8 cellular contexts compared by ENCODE assay signal in the genomic region with DNA sequence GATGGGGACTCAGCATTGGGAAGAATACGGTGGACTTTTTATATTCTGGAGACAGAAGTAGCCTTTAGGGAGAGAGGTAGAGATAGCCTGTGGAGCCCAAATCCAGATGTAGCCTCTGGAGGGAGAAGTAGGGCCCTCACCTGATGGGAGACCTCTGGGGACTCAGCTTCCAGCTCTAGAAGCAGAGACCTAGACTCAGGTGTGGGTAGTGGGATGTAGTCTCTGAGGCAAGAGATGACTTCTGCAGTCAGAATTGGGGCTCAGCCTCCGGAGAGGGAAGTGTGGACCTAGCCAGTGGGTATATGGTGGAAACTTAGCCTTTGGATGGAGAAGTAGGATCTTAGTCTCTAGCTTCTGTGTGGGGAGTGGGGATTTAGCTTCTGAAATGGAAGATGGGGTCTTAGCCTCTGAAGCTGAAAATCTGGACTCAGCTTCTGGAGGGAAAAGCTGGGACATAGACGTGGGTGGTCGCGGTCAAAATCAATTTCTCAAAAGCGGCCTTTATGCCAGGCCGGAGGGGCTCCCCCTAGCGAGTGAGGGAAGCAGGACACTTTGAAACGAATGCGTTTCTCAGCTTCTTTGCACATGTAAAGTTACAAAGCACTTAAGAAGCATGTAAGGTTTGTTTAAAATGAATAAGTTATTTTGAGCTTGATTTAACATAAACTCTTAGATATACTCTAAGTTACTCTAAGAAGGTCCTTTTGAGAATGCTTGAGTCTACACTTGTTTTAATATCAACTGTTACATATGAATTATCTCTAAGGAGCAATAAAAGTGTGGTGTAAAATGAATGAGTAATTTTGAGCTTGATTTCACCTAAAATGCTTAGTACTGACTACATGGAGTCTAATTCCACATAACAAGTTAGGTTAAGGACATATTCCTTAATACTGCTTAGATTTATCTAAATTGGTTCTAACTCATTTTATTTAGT. TPM values are rescaled to one million over a fixed set of nuclear protein-coding genes. Genes with fewer than 3 reads are reported as not detected.
DNase-seq lines count a peak whose midpoint lies in the region; ATAC-seq and TF ChIP-seq lines count a peak whose summit lies in the region.

No MANE protein-coding gene starts in this region.

- H3K9ac ChIP-seq in H9 (ENCODE audit: extremely low read depth, insufficient read length, low read length) (no peak overlapping the region), iPS-15b (ENCODE audit: low read depth, low read length) (no peak overlapping the region)

- H3K79me2 ChIP-seq in H9 (ENCODE audit: insufficient read depth, low read length), result no peaks in the 10 kb centered on the region

- no peak overlapping the region for H2BK20ac ChIP-seq in H9 (ENCODE audit: low read depth, low read length, poor library complexity, severe bottlenecking)

- H3K9me3 ChIP-seq in H9 (ENCODE audit: control insufficient read depth, low read depth, low read length), result no peaks in the 10 kb centered on the region
- no peaks in the 10 kb centered on the region for H3K9me3 ChIP-seq in SJCRH30 (replicated peaks)
- H3K9me3 ChIP-seq in ascending aorta, result no peaks in the 10 kb centered on the region
- H3K9me3 ChIP-seq in iPS-15b (ENCODE audit: control insufficient read depth, insufficient read depth, low read length), result no peaks in the 10 kb centered on the region

- no peak overlapping the region for H2AK5ac ChIP-seq in H9 (ENCODE audit: insufficient read length, low read length)

- no peak overlapping the region for H4K5ac ChIP-seq in H9 (ENCODE audit: insufficient read length, low read depth, low read length)

- H3K36me3 ChIP-seq in SJCRH30 (no peaks in the 10 kb centered on the region), ascending aorta (no peaks in the 10 kb centered on the region), iPS-15b (ENCODE audit: control insufficient read depth, insufficient read depth, low read length) (no peaks in the 10 kb centered on the region)

- no peak overlapping the region for H2BK12ac ChIP-seq in H9 (ENCODE audit: insufficient read length, low read depth, low read length)

- no peak overlapping the region for H3K18ac ChIP-seq in H9 (ENCODE audit: insufficient read length, low read depth, low read length)

- no peak overlapping the region for H3K14ac ChIP-seq in H9 (ENCODE audit: insufficient read depth, low read length)

- H3K4me1 Mint-ChIP-seq in H9, result peaks cover 3% of the 10 kb centered on the region in 2 experiments

- no peaks in the 10 kb centered on the region for H4K20me1 ChIP-seq in H9 (ENCODE audit: control insufficient read depth, insufficient read depth, insufficient read length)

- no peak overlapping the region for H3K4me3 ChIP-seq in SJCRH30
- H3K4me3 ChIP-seq in ascending aorta, result no peak overlapping the region
- peak overlapping the region; percentile 18 for H3K4me3 ChIP-seq in iPS-15b (ENCODE audit: low read depth, low read length)

- H3K56ac ChIP-seq in H9 (ENCODE audit: insufficient read length, low read depth, low read length), result no peak overlapping the region

- DNase-seq in CD1c-positive myeloid dendritic cell (ENCODE audit: extremely low spot score) (peak; percentile 60), H9 (peak; percentile 47), SJCRH30 (peak; percentile 50 to 76), ascending aorta (ENCODE audit: low spot score in 2 of 2) (no peak)
- peak; percentile 53 to 56 for DNase-seq in stimulated activated CD4-positive, alpha-beta T cell treated with anti-CD3 and anti-CD28 coated beads, Interleukin-2, amount 100 ng/mL, for 48 hours

- H3K4me1 ChIP-seq in H9 (ENCODE audit: insufficient read depth, low read length), result no peaks in the 10 kb centered on the region
- peaks cover 4% of the 10 kb centered on the region; the same call in 1 of the 2 replicates for H3K4me1 ChIP-seq in SJCRH30
- peaks cover 0 to 3% of the 10 kb centered on the region in 2 donors for H3K4me1 ChIP-seq in ascending aorta
- H3K4me1 ChIP-seq in iPS-15b (ENCODE audit: control insufficient read depth, insufficient read depth, low read length), result peaks cover 2% of the 10 kb centered on the region

- no peak overlapping the region for H3K23ac ChIP-seq in H9 (ENCODE audit: insufficient read length, low read depth, low read length)

- peaks cover 91% of the 10 kb centered on the region for H3K27me3 Mint-ChIP-seq in H9 (ENCODE audit: low read depth)

- no peaks in the 10 kb centered on the region; a peak in 1 of 7 replicates for H3K36me3 Mint-ChIP-seq in H9 (ENCODE audit: insufficient read depth in 1 of 3, low read depth in 3 of 3)

- no peak overlapping the region for H3T11ph ChIP-seq in H9 (ENCODE audit: low read length)

- intact Hi-C loops in ascending aorta (cut with DNase I), result loop anchor here (10.0 kb wide), 5 partner anchors 313 to 1407 kb away; a partner anchor contains a TSS

- H2BK5ac ChIP-seq in H9 (ENCODE audit: insufficient read length, low read length), result no peak overlapping the region

- H4K8ac ChIP-seq in H9 (replicated peaks; ENCODE audit: insufficient read length, low read depth, low read length), result no peak overlapping the region

- H3K27ac ChIP-seq in H9 (ENCODE audit: insufficient read length, low read depth, low read length) (no peak overlapping the region), SJCRH30 (no peak overlapping the region), ascending aorta (no peak overlapping the region)

- TF ChIP-seq POLR2A in GM18505 (IDR thresholded peaks at IDR 0.05; ENCODE audit: borderline replicate concordance, extremely low read depth, insufficient read depth, insufficient read length), result no peak

- H3K4ac ChIP-seq in H9 (ENCODE audit: low read depth, low read length), result no peak overlapping the region

- H2BK120ac ChIP-seq in H9 (ENCODE audit: low read depth, low read length, poor library complexity, severe bottlenecking), result no peak overlapping the region

- H4K91ac ChIP-seq in H9 (ENCODE audit: insufficient read length, low read depth, low read length), result no peak overlapping the region

- ATAC-seq in HG03432 (IDR thresholded peaks at IDR 0.05; ENCODE audit: unreplicated experiment), result no peak
- ATAC-seq in GM18505 (IDR thresholded peaks at IDR 0.05; ENCODE audit: unreplicated experiment), result no peak

- H3K9me3 Mint-ChIP-seq in H9, result no peaks in the 10 kb centered on the region; a peak in 1 of 5 replicates

- H3K4me2 ChIP-seq in H9 (ENCODE audit: insufficient read depth, insufficient read length, low read length), result no peak overlapping the region

- H3K27ac Mint-ChIP-seq in H9, result no peak overlapping the region; a peak in 1 of 7 replicates

- H3K27me3 ChIP-seq in H9 (ENCODE audit: insufficient read depth, low read length), result peaks cover 24% of the 10 kb centered on the region; the same call in 1 of the 2 replicates
- no peaks in the 10 kb centered on the region; the same call in 1 of the 2 replicates for H3K27me3 ChIP-seq in SJCRH30
- no peaks in the 10 kb centered on the region for H3K27me3 ChIP-seq in ascending aorta
- peaks cover 89% of the 10 kb centered on the region for H3K27me3 ChIP-seq in iPS-15b (ENCODE audit: control insufficient read depth, insufficient read depth, low read length)

- H3K79me1 ChIP-seq in H9 (ENCODE audit: insufficient read depth, low read depth, low read length, poor library complexity, severe bottlenecking), result no peaks in the 10 kb centered on the region

- H2AFZ ChIP-seq in H9 (ENCODE audit: low read length), result no peak overlapping the region

- no CpG with 5 or more reads among the region's 10 CpGs for WGBS in H9 (ENCODE audit: extremely low coverage, insufficient read length, low lambda C conversion rate)

- H3K4me3 Mint-ChIP-seq in H9, result no peak overlapping the region; a peak in 1 of 5 replicates

- H2BK15ac ChIP-seq in H9 (ENCODE audit: low read depth, low read length), result no peak overlapping the region

- peak; percentile 90 for TF ChIP-seq CTCF in H9 (conservative IDR thresholded peaks at IDR 0.05)
- peak; percentile 28 to 82 (median 81) for TF ChIP-seq CTCF in ascending aorta (IDR thresholded peaks at IDR 0.05)

- peaks cover 6% of the 10 kb centered on the region for H3K23me2 ChIP-seq in H9 (ENCODE audit: insufficient read length, low read depth, low read length, poor library complexity, severe bottlenecking)

RNA-seq across cellular contexts. Expression of a gene that starts 12.9 kb away (rescaled TPM):
- 3.4 and 4.0 TPM in 2 replicates for total RNA-seq in H9 (2021)
- total RNA-seq in SJCRH30 (2014; rRNA removed; shearing (Covaris generic)), result 11.7 and 12.5 TPM in 2 replicates
- 0.64 TPM for total RNA-seq in ascending aorta

RNA-seq across cellular contexts. Expression of a gene that starts 14.7 kb away (rescaled TPM):
- total RNA-seq in H9 (2021) (not detected in 2 replicates), ascending aorta (not detected)
- 0.15 and 0.24 TPM in 2 replicates for total RNA-seq in SJCRH30 (2014; rRNA removed; shearing (Covaris generic))

RNA-seq across cellular contexts. Expression of a gene that starts 51.0 kb away (rescaled TPM):
- total RNA-seq in H9 (2021), result 462 and 482 TPM in 2 replicates
- total RNA-seq in SJCRH30 (2014; rRNA removed; shearing (Covaris generic)), result 401 and 455 TPM in 2 replicates
- 83.5 TPM for total RNA-seq in ascending aorta

Comparison
In these comparisons a context has a peak if more than half of its experiments do, and no peak if none do; other contexts are left out.
1. DNase-seq: peak in CD1c-positive myeloid dendritic cell (single experiment), H9 (single experiment), SJCRH30 (2 of 2) and stimulated activated CD4-positive, alpha-beta T cell treated with anti-CD3 and anti-CD28 coated beads, Interleukin-2, amount 100 ng/mL, for 48 hours (2 of 2); none in ascending aorta (0 of 2).